Comparison of ENCODE assay signal across 18 cellular contexts in genomic region chr6:3431994-3432393, GRCh38. TPM values are rescaled to one million over a fixed set of nuclear protein-coding genes. Genes with fewer than 3 reads are reported as not detected.
A peak's percentile ranks its signal among the peaks of the same experiment; 100 is the strongest.
DNase-seq lines count a peak whose midpoint lies in the region; ATAC-seq and TF ChIP-seq lines count a peak whose summit lies in the region.
"Had no signal": no experiment of that assay in that cellular context is flagged by ENCODE, and none has a peak within 500 bp of the region (broad histone marks: within the 10 kb centered on the region; RNA-seq: fewer than 3 reads in every experiment).

No MANE protein-coding gene starts in this region.

- H3K9me3 ChIP-seq in RWPE2 (ENCODE audit: severe bottlenecking) = no peaks in the 10 kb centered on the region
- H3K9me3 ChIP-seq: MG63 had no signal

- no peaks in the 10 kb centered on the region for H3K27me3 Mint-ChIP-seq in type B pancreatic cell

- DNase-seq in RWPE2 (ENCODE audit: low spot score) (no peak), epithelial cell of prostate (ENCODE audit: low read depth, low spot score) (no peak), mesenteric fat pad (ENCODE audit: low spot score) (peak; percentile 49), type B pancreatic cell (ENCODE audit: extremely low spot score, unreplicated experiment) (no peak), sciatic nerve (ENCODE audit: low spot score) (no peak), cortex of kidney (lab: John Stamatoyannopoulos, UW) (no peak), kidney tubule cell (ENCODE audit: low spot score) (no peak)
- DNase-seq: ACHN, AML-193, COR-L47, DMS53, MG63, NCI-H1092 treated with DMSO at 0.1 percent for 48 hours, NCI-H2107, NCI-H345, NCI-H526, SIG-M5 had no signal

- H3K36me3 Mint-ChIP-seq in type B pancreatic cell = peaks cover 23% of the 10 kb centered on the region
- H3K36me3 Mint-ChIP-seq: CD14-positive monocyte had no signal

- no peaks in the 10 kb centered on the region for H3K36me3 ChIP-seq in RWPE2 (ENCODE audit: low read depth)
- H3K36me3 ChIP-seq: MG63 had no signal

- peak overlapping the region; percentile 87 for H3K27ac Mint-ChIP-seq in type B pancreatic cell

- TF ChIP-seq CTCF in RWPE2 (IDR thresholded peaks at IDR 0.05; ENCODE audit: poor library complexity, severe bottlenecking) = no peak
- TF ChIP-seq CTCF in type B pancreatic cell (conservative IDR thresholded peaks at IDR 0.05) = no peak

- peak overlapping the region; percentile 55 for H3K4me3 Mint-ChIP-seq in type B pancreatic cell
- H3K4me3 Mint-ChIP-seq: CD14-positive monocyte had no signal

- peaks cover 37% of the 10 kb centered on the region for H3K4me1 ChIP-seq in RWPE2 (ENCODE audit: insufficient read depth, poor library complexity, severe bottlenecking)

- intact Hi-C loops in sciatic nerve (cut with DNase I) = no loop called here

- H3K4me3 ChIP-seq in RWPE2 (ENCODE audit: severe bottlenecking) = no peak overlapping the region
- H3K4me3 ChIP-seq: MG63 had no signal

- ATAC-seq in RWPE2 (ENCODE audit: low read depth) (peak; percentile 68), sciatic nerve (no peak)

- H3K4me1 Mint-ChIP-seq in type B pancreatic cell (ENCODE audit: unreplicated experiment) = peaks cover 62% of the 10 kb centered on the region
- H3K4me1 Mint-ChIP-seq: CD14-positive monocyte had no signal

- H3K9me3 Mint-ChIP-seq in type B pancreatic cell = peaks cover 4% of the 10 kb centered on the region
- H3K9me3 Mint-ChIP-seq: CD14-positive monocyte had no signal

- no peaks in the 10 kb centered on the region for H3K27me3 ChIP-seq in RWPE2 (ENCODE audit: insufficient read depth, poor library complexity, severe bottlenecking)
- H3K27me3 ChIP-seq: MG63 had no signal

- peak overlapping the region; percentile 88 for H3K27ac ChIP-seq in RWPE2 (ENCODE audit: poor library complexity, severe bottlenecking)
- H3K27ac ChIP-seq in epithelial cell of prostate = peak overlapping the region; percentile 78

RNA-seq across cellular contexts. Expression of gene SLC22A23, which starts 24.9 kb away (rescaled TPM):
- total RNA-seq in mesenteric fat pad = 23.8 TPM
- total RNA-seq in type B pancreatic cell (ENCODE audit: low replicate concordance) = 36.6 and 52.7 TPM in 2 replicates
- 10.3 TPM for total RNA-seq in sciatic nerve
